ENCODE assay signal across 9 cellular contexts in genomic region chr10:14173391-14173705, GRCh38.
DNase-seq lines count a peak whose midpoint lies in the region; ATAC-seq and TF ChIP-seq lines count a peak whose summit lies in the region.
"Had no signal": no experiment of that assay in that cellular context is flagged by ENCODE, and none has a peak within 500 bp of the region (broad histone marks: within the 10 kb centered on the region; RNA-seq: fewer than 3 reads in every experiment).

No MANE protein-coding gene starts in this region.

- CTCF ChIA-PET in MCF 10A (lab: Yijun Ruan, JAX): interaction anchor here (0.8 to 1.4 kb wide), 2 partner anchors 11 to 23 kb away, joined by 3 to 4 read pairs; no protein-coding TSS in a partner anchor

- H3K27me3 ChIP-seq in right atrium auricular region (no peaks in the 10 kb centered on the region), aorta (ENCODE audit: control insufficient read depth in 1 of 2, insufficient read depth in 2 of 2, low read length in 1 of 2) (no peaks in the 10 kb centered on the region), BE2C (peaks cover 21% of the 10 kb centered on the region)

- peak overlapping the region; percentile 60 for H3K4me3 Mint-ChIP-seq in MCF 10A (ENCODE audit: unreplicated experiment)
- peak overlapping the region; percentile 71 for H3K4me3 Mint-ChIP-seq in mesothelial cell of epicardium

- TF ChIP-seq CTCF in right atrium auricular region (IDR thresholded peaks at IDR 0.05) (no peak), MCF 10A (IDR thresholded peaks at IDR 0.05; ENCODE audit: unreplicated experiment) (no peak), mesothelial cell of epicardium (IDR thresholded peaks at IDR 0.05; ENCODE audit: unreplicated experiment) (no peak), BE2C (IDR thresholded peaks at IDR 0.05; ENCODE audit: low read depth, low read length) (no peak)

- H3K9me3 ChIP-seq in right atrium auricular region: no peaks in the 10 kb centered on the region
- H3K9me3 ChIP-seq in aorta (ENCODE audit: control insufficient read depth, low read length): no peaks in the 10 kb centered on the region
- H3K9me3 ChIP-seq in BE2C: no peaks in the 10 kb centered on the region

- peaks cover 0 to 15% of the 10 kb centered on the region in 2 donors for H3K4me1 ChIP-seq in right atrium auricular region
- no peaks in the 10 kb centered on the region for H3K4me1 ChIP-seq in aorta (ENCODE audit: control insufficient read depth in 1 of 2, insufficient read depth in 2 of 2, low read length in 2 of 2)
- no peaks in the 10 kb centered on the region for H3K4me1 ChIP-seq in BE2C

- no peak for DNase-seq in right atrium auricular region (ENCODE audit: low spot score)
- no peak for DNase-seq in Right ventricle myocardium inferior (ENCODE audit: missing footprints)
- DNase-seq in MCF 10A (ENCODE audit: unreplicated experiment): no peak
- no peak for DNase-seq in mesothelial cell of epicardium (ENCODE audit: low spot score in 2 of 2, unreplicated experiment in 2 of 2)
- DNase-seq in aorta: no peak
- no peak for DNase-seq in BE2C
- DNase-seq in OCI-M2 (lab: John Stamatoyannopoulos, UW; ENCODE audit: unreplicated experiment): no peak

- ATAC-seq in Right ventricle myocardium inferior (no peak), aorta (ENCODE audit: low FRiP score) (peak; percentile 45), GM21528 (IDR thresholded peaks at IDR 0.05; ENCODE audit: low FRiP score, unreplicated experiment) (no peak)

- WGBS in aorta, 2 donors: 1% methylated on average over 6 of the region's 6 CpGs

- H3K27ac ChIP-seq in right atrium auricular region (peak overlapping the region in 1 of 2 donors; percentile 8), aorta (ENCODE audit: low read depth in 1 of 2, low read length in 2 of 2) (no peak overlapping the region)

- H3K27me3 Mint-ChIP-seq in MCF 10A (ENCODE audit: insufficient read depth, unreplicated experiment): peaks cover 90% of the 10 kb centered on the region
- H3K27me3 Mint-ChIP-seq in mesothelial cell of epicardium (ENCODE audit: low read depth): peaks cover 81% of the 10 kb centered on the region

- intact Hi-C loops in Right ventricle myocardium inferior (cut with DNase I) (no loop called here), MCF 10A (cut with micrococcal nuclease) (no loop called here), aorta (cut with DNase I) (no loop called here)

- H3K36me3 ChIP-seq in right atrium auricular region: no peaks in the 10 kb centered on the region
- H3K36me3 ChIP-seq in aorta (ENCODE audit: control insufficient read depth in 1 of 2, insufficient read depth in 2 of 2, low read length in 1 of 2): no peaks in the 10 kb centered on the region
- no peaks in the 10 kb centered on the region for H3K36me3 ChIP-seq in BE2C

- peaks cover 13% of the 10 kb centered on the region for H3K9me3 Mint-ChIP-seq in MCF 10A (ENCODE audit: unreplicated experiment)
- peaks cover 3% of the 10 kb centered on the region for H3K9me3 Mint-ChIP-seq in mesothelial cell of epicardium

- H3K36me3 Mint-ChIP-seq in MCF 10A (ENCODE audit: insufficient read depth, unreplicated experiment) (no peaks in the 10 kb centered on the region), mesothelial cell of epicardium (no peaks in the 10 kb centered on the region)

- no peak overlapping the region for H3K27ac Mint-ChIP-seq in MCF 10A (ENCODE audit: low read depth, unreplicated experiment)
- no peak overlapping the region for H3K27ac Mint-ChIP-seq in mesothelial cell of epicardium

- H3K4me3 ChIP-seq in right atrium auricular region: peak overlapping the region; percentile 18 to 48
- H3K4me3 ChIP-seq in aorta (ENCODE audit: low read length in 2 of 2): peak overlapping the region; percentile 52 to 55
- no peak overlapping the region for H3K4me3 ChIP-seq in BE2C (ENCODE audit: low read depth, low read length)
- H3K4me3 ChIP-seq: lung had no signal

- POLR2A ChIA-PET in MCF 10A (lab: Yijun Ruan, JAX): interaction anchor here (0.5 kb wide), 1 partner anchor 166 kb away, joined by 3 read pairs; no protein-coding TSS in a partner anchor

- H3K4me1 Mint-ChIP-seq in MCF 10A (ENCODE audit: insufficient read depth, unreplicated experiment) (peaks cover 12% of the 10 kb centered on the region), mesothelial cell of epicardium (peaks cover 14% of the 10 kb centered on the region)

- BruUV-seq in MCF 10A (replicated peaks; lab: Mats Ljungman, UMichigan): no TSS peak
